In genomic region chr3:122678496-122678895, GRCh38 we compare ENCODE assay signal across 9 cellular contexts.
A peak's percentile ranks its signal among the peaks of the same experiment; 100 is the strongest.
DNase-seq lines count a peak whose midpoint lies in the region; ATAC-seq and TF ChIP-seq lines count a peak whose summit lies in the region.
"Had no signal": no experiment of that assay in that cellular context is flagged by ENCODE, and none has a peak within 500 bp of the region (broad histone marks: within the 10 kb centered on the region; RNA-seq: fewer than 3 reads in every experiment).

No MANE protein-coding gene starts in this region.

- no peak for TF ChIP-seq CTCF in coronary artery (IDR thresholded peaks at IDR 0.05)

- no peaks in the 10 kb centered on the region for H3K9me3 ChIP-seq in neuron (ENCODE audit: low read length)

- H3K4me3 Mint-ChIP-seq in stimulated activated naive CD8-positive, alpha-beta T cell treated with anti-CD3 and anti-CD28 coated beads, Interleukin-15, amount 100 ng/mL, for 72 hours, result peak overlapping the region in 1 of 2 donors; percentile 14

- peaks cover 52% of the 10 kb centered on the region for H3K4me1 Mint-ChIP-seq in stimulated activated naive CD8-positive, alpha-beta T cell treated with anti-CD3 and anti-CD28 coated beads, Interleukin-15, amount 100 ng/mL, for 72 hours

- H3K27ac ChIP-seq in coronary artery, result peak overlapping the region; percentile 93 to 96

- DNase-seq in CD1c-positive myeloid dendritic cell (ENCODE audit: extremely low spot score) (peak; percentile 61), MV-4-11 (lab: John Stamatoyannopoulos, UW) (peak; percentile 62), coronary artery (ENCODE audit: low spot score) (no peak), NCI-H2081 treated with DMSO at 0.1 percent for 48 hours (lab: John Stamatoyannopoulos, UW) (no peak)
- no peak for DNase-seq in stimulated activated naive CD8-positive, alpha-beta T cell treated with anti-CD3 and anti-CD28 coated beads, Interleukin-15, amount 100 ng/mL, for 72 hours

- peaks cover 5% of the 10 kb centered on the region for H3K27me3 ChIP-seq in neuron (ENCODE audit: insufficient read depth, low read length)

- peak overlapping the region in 1 of 2 donors; percentile 67 for H3K27ac Mint-ChIP-seq in stimulated activated naive CD8-positive, alpha-beta T cell treated with anti-CD3 and anti-CD28 coated beads, Interleukin-15, amount 100 ng/mL, for 72 hours
- H3K27ac Mint-ChIP-seq: WTC11 had no signal

- peaks cover 7 to 9% of the 10 kb centered on the region in 2 donors for H3K9me3 Mint-ChIP-seq in stimulated activated naive CD8-positive, alpha-beta T cell treated with anti-CD3 and anti-CD28 coated beads, Interleukin-15, amount 100 ng/mL, for 72 hours

- H3K27me3 Mint-ChIP-seq in stimulated activated naive CD8-positive, alpha-beta T cell treated with anti-CD3 and anti-CD28 coated beads, Interleukin-15, amount 100 ng/mL, for 72 hours, result no peaks in the 10 kb centered on the region

- H3K4me1 ChIP-seq in neuron (ENCODE audit: insufficient read depth, low read length), result peaks cover 4% of the 10 kb centered on the region

- H3K4me3 ChIP-seq in coronary artery (no peak overlapping the region), neuron (ENCODE audit: low read length) (no peak overlapping the region)

- H3K36me3 ChIP-seq in neuron (ENCODE audit: insufficient read depth, low read length), result no peaks in the 10 kb centered on the region

- ATAC-seq in GM18873 (IDR thresholded peaks at IDR 0.05; ENCODE audit: low FRiP score, unreplicated experiment) (no peak), GM19324 (IDR thresholded peaks at IDR 0.05; ENCODE audit: low FRiP score, unreplicated experiment) (no peak)
- ATAC-seq in stimulated activated naive CD8-positive, alpha-beta T cell treated with anti-CD3 and anti-CD28 coated beads, Interleukin-15, amount 100 ng/mL, for 72 hours, result no peak

- peak overlapping the region; percentile 38 for H2AFZ ChIP-seq in neuron (ENCODE audit: low read depth, low read length)

Comparison
In these comparisons a context has a peak if more than half of its experiments do, and no peak if none do; other contexts are left out.
1. DNase-seq: peak in CD1c-positive myeloid dendritic cell (single experiment) and MV-4-11 (single experiment); none in coronary artery (single experiment), NCI-H2081 treated with DMSO at 0.1 percent for 48 hours (single experiment) and stimulated activated naive CD8-positive, alpha-beta T cell treated with anti-CD3 and anti-CD28 coated beads, Interleukin-15, amount 100 ng/mL, for 72 hours (0 of 2).